In the genomic region with DNA sequence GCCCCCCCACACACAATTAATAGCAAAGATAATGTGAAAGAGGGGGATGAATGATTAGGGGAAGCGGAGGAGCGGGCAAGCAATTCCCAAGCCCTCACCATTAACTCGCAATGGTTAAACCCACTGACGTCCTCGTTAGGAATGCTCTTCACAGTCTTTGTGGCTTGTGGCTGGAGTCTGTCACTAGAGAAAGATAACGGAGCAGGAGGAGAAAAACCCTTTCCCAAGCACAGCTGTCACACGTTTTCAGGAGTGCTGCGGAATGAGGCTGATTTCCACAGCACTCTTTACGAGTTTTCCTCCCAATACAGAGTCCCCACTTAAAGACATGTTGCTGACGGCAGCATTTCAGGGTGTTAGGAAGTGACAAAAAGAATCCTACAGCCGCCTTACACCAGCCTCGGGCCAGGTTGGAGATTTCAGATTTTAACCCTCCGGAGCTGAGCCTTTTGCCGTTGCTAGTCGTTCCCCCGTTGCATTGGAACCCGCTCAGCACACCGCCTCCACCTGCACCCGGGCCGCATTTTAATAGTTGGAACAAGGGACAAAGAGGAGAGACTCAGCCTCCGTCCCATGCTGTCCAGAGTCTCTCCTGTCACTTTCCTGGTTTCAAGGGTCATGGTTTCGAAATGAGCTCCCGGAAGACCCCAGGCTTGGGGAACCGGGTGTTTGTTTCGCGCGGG, we compare ENCODE assay signal across 8 cellular contexts.
DNase-seq lines count a peak whose midpoint lies in the region; ATAC-seq and TF ChIP-seq lines count a peak whose summit lies in the region.

No MANE protein-coding gene starts in this region.

- CTCF ChIA-PET in Caco-2 (lab: Charles Lee), result no interaction called here

- H3K9me3 Mint-ChIP-seq in Caco-2 (ENCODE audit: unreplicated experiment), result no peaks in the 10 kb centered on the region

- H2BK15ac ChIP-seq in mesendoderm (replicated peaks; ENCODE audit: low read depth), result no peak overlapping the region

- no peak overlapping the region for H2BK120ac ChIP-seq in mesendoderm (ENCODE audit: low read depth, low read length)

- H3K79me2 ChIP-seq in MM.1S (ENCODE audit: low read length) (no peaks in the 10 kb centered on the region), mesendoderm (ENCODE audit: control insufficient read depth, insufficient read depth, low read length) (no peaks in the 10 kb centered on the region)

- DNase-seq in Caco-2, result no peak
- DNase-seq in MM.1S, result no peak
- no peak for DNase-seq in colonic mucosa
- DNase-seq in mesendoderm, result peak; percentile 88
- DNase-seq in uterus, result no peak
- no peak for DNase-seq in activated gamma-delta T cell (lab: John Stamatoyannopoulos, UW)
- no peak for DNase-seq in GOT3 (lab: John Stamatoyannopoulos, UW)

- WGBS in mesendoderm (ENCODE audit: extremely low coverage, insufficient coverage, low lambda C conversion rate), result no CpG with 5 or more reads among the region's 27 CpGs

- H3K79me1 ChIP-seq in mesendoderm (ENCODE audit: low read length), result no peaks in the 10 kb centered on the region

- H3K9me2 ChIP-seq in MM.1S (replicated peaks; ENCODE audit: insufficient read depth, low read length), result no peaks in the 10 kb centered on the region

- H4K5ac ChIP-seq in mesendoderm (ENCODE audit: low read length), result no peak overlapping the region

- no peak overlapping the region for H3K27ac Mint-ChIP-seq in Caco-2 (ENCODE audit: unreplicated experiment)

- no peaks in the 10 kb centered on the region for H3F3A ChIP-seq in MM.1S (ENCODE audit: insufficient read depth, low read length)

- no peak for TF ChIP-seq POLR2A in uterus (IDR thresholded peaks at IDR 0.05)

- BruUV-seq in Caco-2 (replicated peaks; lab: Mats Ljungman, UMichigan), result no TSS peak

- no peaks in the 10 kb centered on the region for H3K4me1 ChIP-seq in Caco-2
- no peaks in the 10 kb centered on the region for H3K4me1 ChIP-seq in MM.1S (ENCODE audit: low read length)
- no peaks in the 10 kb centered on the region for H3K4me1 ChIP-seq in colonic mucosa
- no peaks in the 10 kb centered on the region for H3K4me1 ChIP-seq in mesendoderm (ENCODE audit: control insufficient read depth, low read depth, low read length)
- peaks cover 0 to 8% of the 10 kb centered on the region in 2 donors for H3K4me1 ChIP-seq in uterus

- TF ChIP-seq CTCF in Caco-2 (IDR thresholded peaks at IDR 0.05; ENCODE audit: insufficient read depth in 1 of 2, low read depth in 1 of 2, low read length in 1 of 2, severe bottlenecking in 1 of 2, unreplicated experiment in 1 of 2) (no peak), MM.1S (IDR thresholded peaks at IDR 0.05; ENCODE audit: low read length) (no peak), colonic mucosa (IDR thresholded peaks at IDR 0.05) (no peak), uterus (IDR thresholded peaks at IDR 0.05) (no peak)

- POLR2A ChIA-PET in Caco-2 (lab: Charles Lee), result no interaction called here

- H4K20me1 ChIP-seq in MM.1S (ENCODE audit: insufficient read depth, low read length), result no peaks in the 10 kb centered on the region

- peaks cover 12% of the 10 kb centered on the region for H3K27me3 Mint-ChIP-seq in Caco-2 (ENCODE audit: insufficient read depth, unreplicated experiment)

- H3K4me2 ChIP-seq in MM.1S (ENCODE audit: low read depth, low read length), result peak overlapping the region; percentile 59; the same call in 1 of the 2 replicates
- H3K4me2 ChIP-seq in mesendoderm (ENCODE audit: low read length), result peak overlapping the region; percentile 46

- H3K4me3 ChIP-seq in Caco-2 (ENCODE audit: low read depth, low read length), result peak overlapping the region; percentile 38
- H3K4me3 ChIP-seq in MM.1S (ENCODE audit: low read length), result peak overlapping the region; percentile 49; the same call in 1 of the 2 replicates
- peak overlapping the region; percentile 53 for H3K4me3 ChIP-seq in colonic mucosa
- H3K4me3 ChIP-seq in mesendoderm (ENCODE audit: low read length), result peak overlapping the region; percentile 15
- peak overlapping the region; percentile 26 to 35 for H3K4me3 ChIP-seq in uterus

- intact Hi-C loops in Caco-2 (cut with micrococcal nuclease; ENCODE audit: unreplicated experiment), result loop anchor here (10.0 kb wide), 1 partner anchor 87 kb away; a partner anchor contains a TSS
- intact Hi-C loops in colonic mucosa (cut with DNase I), result no loop called here
- intact Hi-C loops in uterus (cut with DNase I; ENCODE audit: low total_unique reads), result no loop called here

- H2AFZ ChIP-seq in MM.1S (ENCODE audit: low read length), result 0 out of 2 replicates have a peak overlapping the region, but pooled peaks have one; percentile 67

- H3K36me3 ChIP-seq in Caco-2 (ENCODE audit: control insufficient read depth, insufficient read depth, low read length) (no peaks in the 10 kb centered on the region), MM.1S (replicated peaks; ENCODE audit: insufficient read depth, low read length) (no peaks in the 10 kb centered on the region), colonic mucosa (no peaks in the 10 kb centered on the region), mesendoderm (ENCODE audit: control insufficient read depth, insufficient read depth, low read length) (no peaks in the 10 kb centered on the region), uterus (no peaks in the 10 kb centered on the region)

- no peak overlapping the region for H2BK5ac ChIP-seq in mesendoderm (ENCODE audit: low read length)

- H3K23ac ChIP-seq in mesendoderm (ENCODE audit: low read length), result no peak overlapping the region

- H4K8ac ChIP-seq in mesendoderm (ENCODE audit: low read depth, low read length), result no peak overlapping the region

- H3K4me3 Mint-ChIP-seq in Caco-2 (ENCODE audit: unreplicated experiment), result peak overlapping the region; percentile 60

- H3K27ac ChIP-seq in MM.1S (ENCODE audit: low read length), result no peak overlapping the region
- H3K27ac ChIP-seq in colonic mucosa, result no peak overlapping the region
- H3K27ac ChIP-seq in mesendoderm (ENCODE audit: low read depth, low read length), result no peak overlapping the region
- H3K27ac ChIP-seq in uterus, result no peak overlapping the region

- H3K9me3 ChIP-seq in Caco-2 (no peaks in the 10 kb centered on the region), MM.1S (replicated peaks; ENCODE audit: insufficient read depth, low read length) (no peaks in the 10 kb centered on the region), colonic mucosa (no peaks in the 10 kb centered on the region), uterus (no peaks in the 10 kb centered on the region)

- H3K27me3 ChIP-seq in Caco-2 (replicated peaks; ENCODE audit: control insufficient read depth, insufficient read depth, low read length) (no peaks in the 10 kb centered on the region), MM.1S (replicated peaks; ENCODE audit: insufficient read depth, low read length) (no peaks in the 10 kb centered on the region), colonic mucosa (peaks cover 38% of the 10 kb centered on the region), mesendoderm (ENCODE audit: insufficient read depth, low read length, poor library complexity) (no peaks in the 10 kb centered on the region), uterus (peaks cover 3 to 14% of the 10 kb centered on the region in 2 donors)

- H3K4me1 Mint-ChIP-seq in Caco-2 (ENCODE audit: low read depth, unreplicated experiment), result no peaks in the 10 kb centered on the region

- H3K9ac ChIP-seq in MM.1S (ENCODE audit: low read length) (no peak overlapping the region), colonic mucosa (ENCODE audit: low read depth in 2 of 2, low read length in 2 of 2) (no peak overlapping the region), mesendoderm (ENCODE audit: low read length) (peak overlapping the region; percentile 49)

- no peak overlapping the region for H3K4ac ChIP-seq in mesendoderm (ENCODE audit: low read depth, low read length)

- ATAC-seq in GM21390 (IDR thresholded peaks at IDR 0.05; ENCODE audit: unreplicated experiment), result no peak

- no peak overlapping the region for H2AK5ac ChIP-seq in mesendoderm (ENCODE audit: low read length)

- H3K18ac ChIP-seq in mesendoderm (ENCODE audit: low read length), result peak overlapping the region; percentile 99

- peak overlapping the region; percentile 76 for H3K56ac ChIP-seq in mesendoderm (ENCODE audit: low read length)

- H3K36me3 Mint-ChIP-seq in Caco-2 (ENCODE audit: insufficient read depth, unreplicated experiment), result no peaks in the 10 kb centered on the region
